Comparison of ENCODE assay signal across 8 cellular contexts in the genomic region with DNA sequence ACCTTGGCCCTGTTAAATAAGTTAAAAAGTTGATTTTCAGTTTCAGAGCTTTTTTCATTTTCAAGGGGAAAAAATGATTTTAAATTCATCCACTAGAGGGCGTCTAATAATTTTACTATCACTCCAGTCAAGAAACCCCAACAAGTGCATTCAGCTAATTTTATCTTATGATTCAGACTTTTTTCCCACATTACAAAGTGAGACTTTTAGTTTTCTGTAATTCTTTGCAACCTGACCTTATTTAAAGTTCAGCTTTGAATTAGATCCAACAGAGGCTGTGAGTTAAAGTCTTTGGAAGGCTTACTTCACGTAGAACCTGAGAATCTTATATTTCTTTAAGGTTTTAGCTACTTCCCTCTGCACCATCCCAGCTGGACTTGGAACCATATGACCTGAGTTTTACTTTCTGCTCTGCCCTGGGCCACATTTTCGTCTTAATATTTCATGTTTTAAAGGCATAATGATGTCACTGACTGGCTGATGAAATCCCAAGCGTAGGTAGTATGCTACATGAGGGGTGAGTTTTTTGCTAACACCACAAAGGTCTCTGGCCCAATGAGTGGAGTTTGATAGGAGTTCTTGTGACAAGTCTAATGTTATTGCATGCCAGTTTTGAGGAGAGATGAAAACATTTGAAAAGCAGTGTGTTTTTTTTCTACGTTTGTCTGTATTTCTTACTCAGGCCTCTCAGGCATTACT. TPM values are rescaled to one million over a fixed set of nuclear protein-coding genes. Genes with fewer than 3 reads are reported as not detected.
DNase-seq lines count a peak whose midpoint lies in the region; ATAC-seq, FAIRE-seq and TF ChIP-seq lines count a peak whose summit lies in the region.

No MANE protein-coding gene starts in this region.

- peaks cover 12% of the 10 kb centered on the region for H3K4me1 Mint-ChIP-seq in activated T-cell treated with anti-CD3 and anti-CD28 coated beads, Interleukin-2, amount 50 U/mL, for 24 hours (ENCODE audit: low read depth)

- no peaks in the 10 kb centered on the region for H3K9me3 Mint-ChIP-seq in activated T-cell treated with anti-CD3 and anti-CD28 coated beads, Interleukin-2, amount 50 U/mL, for 24 hours

- no peak for DNase-seq in activated T-cell treated with anti-CD3 and anti-CD28 coated beads, Interleukin-2, amount 50 U/mL, for 24 hours
- DNase-seq in activated T-cell treated with anti-CD3 and anti-CD28 coated beads for 4 hours (no peak), HFF-Myc (ENCODE audit: extremely low read depth, low read depth) (no peak), OCI-M2 (lab: John Stamatoyannopoulos, UW; ENCODE audit: unreplicated experiment) (peak; percentile 34), erythroblast (lab: John Stamatoyannopoulos, UW) (peak; percentile 42 to 65), prostate gland (ENCODE audit: low spot score) (no peak), GM12891 (ENCODE audit: insufficient read length, low spot score) (no peak)

- WGBS in prostate gland = 64% methylated on average over 5 of the region's 5 CpGs

- no peak for TF ChIP-seq POLR2A in erythroblast (IDR thresholded peaks at IDR 0.05; ENCODE audit: low read length)
- TF ChIP-seq POLR2A in prostate gland (IDR thresholded peaks at IDR 0.05) = no peak
- TF ChIP-seq POLR2A in GM12891 (IDR thresholded peaks at IDR 0.05; ENCODE audit: low read depth, low read length) = no peak

- no peaks in the 10 kb centered on the region for H3K27me3 ChIP-seq in prostate gland (replicated peaks; ENCODE audit: insufficient read depth)

- FAIRE-seq in GM12891 (lab: Jason Lieb, UNC) = no peak

- no peaks in the 10 kb centered on the region for H3K27me3 Mint-ChIP-seq in activated T-cell treated with anti-CD3 and anti-CD28 coated beads, Interleukin-2, amount 50 U/mL, for 24 hours

- intact Hi-C loops in prostate gland (cut with DNase I) = loop anchor here (10.0 kb wide), 1 partner anchor 428 kb away; no protein-coding TSS in a partner anchor

- H3K4me1 ChIP-seq in prostate gland (replicated peaks) = no peaks in the 10 kb centered on the region

- H3K36me3 ChIP-seq in prostate gland = no peaks in the 10 kb centered on the region

- H3K4me3 Mint-ChIP-seq in activated T-cell treated with anti-CD3 and anti-CD28 coated beads, Interleukin-2, amount 50 U/mL, for 24 hours = no peak overlapping the region

- H3K9me3 ChIP-seq in prostate gland = no peaks in the 10 kb centered on the region

- TF ChIP-seq CTCF in HFF-Myc (IDR thresholded peaks at IDR 0.05; ENCODE audit: low read depth, low read length, missing control alignments) (peak; percentile 32), prostate gland (IDR thresholded peaks at IDR 0.05) (peak; percentile 42 to 57 (median 46))

- H3K27ac Mint-ChIP-seq in activated T-cell treated with anti-CD3 and anti-CD28 coated beads, Interleukin-2, amount 50 U/mL, for 24 hours = peak overlapping the region; percentile 24

- ATAC-seq in HG03097 (IDR thresholded peaks at IDR 0.05; ENCODE audit: low FRiP score, unreplicated experiment) = no peak

- no peaks in the 10 kb centered on the region for H3K36me3 Mint-ChIP-seq in activated T-cell treated with anti-CD3 and anti-CD28 coated beads, Interleukin-2, amount 50 U/mL, for 24 hours (ENCODE audit: low read depth)

- H3K4me3 ChIP-seq in HFF-Myc (replicated peaks; ENCODE audit: low read depth, low read length) = no peak overlapping the region
- no peak overlapping the region for H3K4me3 ChIP-seq in prostate gland

- H3K27ac ChIP-seq in prostate gland = no peak overlapping the region

TF ChIP-seq in GM12891, 5 proteins besides CTCF, POLR2A, EP300 and RAD21:
- no peak for TF ChIP-seq PAX5 (IDR thresholded peaks at IDR 0.05; ENCODE audit: insufficient read depth, low read length, severe bottlenecking)
- no peak for TF ChIP-seq POLR2AphosphoS5 (IDR thresholded peaks at IDR 0.05; ENCODE audit: low read depth, low read length)
- TF ChIP-seq SPI1 (IDR thresholded peaks at IDR 0.05; ENCODE audit: low read depth, low read length) = no peak
- TF ChIP-seq POU2F2 (IDR thresholded peaks at IDR 0.05; ENCODE audit: low read depth, low read length) = no peak
- TF ChIP-seq TAF1 (IDR thresholded peaks at IDR 0.05; ENCODE audit: low read depth, low read length) = no peak

RNA-seq across cellular contexts. Expression of a gene that starts 7.2 kb away (rescaled TPM):
- not detected for total RNA-seq in prostate gland
- 0.04 TPM for polyA plus RNA-seq in GM12891 (2012; ENCODE audit: low read depth, missing spikeins)

RNA-seq across cellular contexts. Expression of a gene that starts 46.0 kb away (rescaled TPM):
- 100 to 1,000 TPM in 1 of 2 donors, 10 to 100 TPM in 1; 56.0 to 130 TPM for total RNA-seq in prostate gland
- polyA plus RNA-seq in GM12891 (2012; ENCODE audit: low read depth, missing spikeins) = 24.5 TPM

Comparison
In these comparisons a context has a peak if more than half of its experiments do, and no peak if none do; other contexts are left out.
1. DNase-seq: peak in OCI-M2 (single experiment) and erythroblast (2 of 2); none in activated T-cell treated with anti-CD3 and anti-CD28 coated beads, Interleukin-2, amount 50 U/mL, for 24 hours (single experiment), activated T-cell treated with anti-CD3 and anti-CD28 coated beads for 4 hours (single experiment), HFF-Myc (single experiment), prostate gland (single experiment) and GM12891 (single experiment).